8 cellular contexts compared by ENCODE assay signal in the genomic region with DNA sequence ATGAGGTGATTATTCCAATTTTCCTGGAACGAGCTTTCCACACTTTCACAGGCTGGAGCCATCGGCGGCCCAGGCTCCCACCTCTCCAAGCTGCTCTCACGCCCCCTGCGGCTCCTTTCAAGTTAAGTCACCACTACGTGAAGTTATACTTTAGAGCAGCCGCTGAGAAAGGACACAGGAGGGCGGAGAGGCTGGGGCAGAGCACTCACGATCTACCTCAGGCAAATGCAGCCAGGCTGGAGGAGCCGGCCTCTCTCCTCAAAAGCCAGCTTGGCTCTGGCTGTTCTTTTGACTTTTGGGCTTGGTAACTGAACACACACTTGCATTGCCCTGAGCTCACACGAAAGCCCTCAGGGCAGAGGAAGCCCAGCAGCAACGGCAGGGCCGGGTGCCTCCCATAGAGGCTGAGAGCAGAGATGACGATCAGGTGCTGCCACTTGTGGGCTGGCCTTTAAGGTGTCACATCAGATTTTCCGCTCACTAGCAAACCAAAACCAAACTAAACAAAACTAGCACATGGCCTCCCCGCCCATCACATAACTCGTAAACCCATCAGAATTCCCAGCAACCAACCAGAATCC.
A peak's percentile ranks its signal among the peaks of the same experiment; 100 is the strongest.
DNase-seq lines count a peak whose midpoint lies in the region; FAIRE-seq and TF ChIP-seq lines count a peak whose summit lies in the region.

No MANE protein-coding gene starts in this region.

- TF ChIP-seq POLR2A in GM12891 (IDR thresholded peaks at IDR 0.05; ENCODE audit: low read depth, low read length), result no peak

- FAIRE-seq in GM12891 (lab: Jason Lieb, UNC), result peak; percentile 90

- intact Hi-C loops in posterior vena cava (cut with DNase I), result no loop called here

- DNase-seq in GM12891 (ENCODE audit: insufficient read length, low spot score) (no peak), NCI-H524 (lab: John Stamatoyannopoulos, UW) (peak; percentile 59 to 75), iPS DF 19.7 (ENCODE audit: low read depth, low spot score) (peak; percentile 20), posterior vena cava (ENCODE audit: low spot score) (no peak), GM03348 (ENCODE audit: low spot score) (no peak), cortex of kidney (lab: John Stamatoyannopoulos, UW) (no peak)
- peak; percentile 83 to 86 for DNase-seq in activated T-cell treated with anti-CD3 and anti-CD28 coated beads, Interleukin-2, amount 50 U/mL, for 48 hours
- peak; percentile 68 for DNase-seq in stimulated activated CD4-positive, alpha-beta T cell treated with anti-CD3 and anti-CD28 coated beads, Interleukin-4, amount 100 ng/mL, for 1 hour

TF ChIP-seq in GM12891, 5 proteins besides CTCF, POLR2A, EP300 and RAD21:
- TF ChIP-seq POU2F2 (IDR thresholded peaks at IDR 0.05; ENCODE audit: low read depth, low read length), result no peak
- no peak for TF ChIP-seq PAX5 (IDR thresholded peaks at IDR 0.05; ENCODE audit: insufficient read depth, low read length, severe bottlenecking)
- no peak for TF ChIP-seq TAF1 (IDR thresholded peaks at IDR 0.05; ENCODE audit: low read depth, low read length)
- no peak for TF ChIP-seq SPI1 (IDR thresholded peaks at IDR 0.05; ENCODE audit: low read depth, low read length)
- TF ChIP-seq POLR2AphosphoS5 (IDR thresholded peaks at IDR 0.05; ENCODE audit: low read depth, low read length), result no peak
TF ChIP-seq in GM12891: peak in this region for 0.

Comparison
In these comparisons a context has a peak if more than half of its experiments do, and no peak if none do; other contexts are left out.
1. DNase-seq: peak in NCI-H524 (2 of 2), activated T-cell treated with anti-CD3 and anti-CD28 coated beads, Interleukin-2, amount 50 U/mL, for 48 hours (2 of 2), iPS DF 19.7 (single experiment) and stimulated activated CD4-positive, alpha-beta T cell treated with anti-CD3 and anti-CD28 coated beads, Interleukin-4, amount 100 ng/mL, for 1 hour (single experiment); none in GM12891 (single experiment), posterior vena cava (single experiment), GM03348 (single experiment) and cortex of kidney (single experiment).